1 cellular context compared by ENCODE assay signal in the genomic region with DNA sequence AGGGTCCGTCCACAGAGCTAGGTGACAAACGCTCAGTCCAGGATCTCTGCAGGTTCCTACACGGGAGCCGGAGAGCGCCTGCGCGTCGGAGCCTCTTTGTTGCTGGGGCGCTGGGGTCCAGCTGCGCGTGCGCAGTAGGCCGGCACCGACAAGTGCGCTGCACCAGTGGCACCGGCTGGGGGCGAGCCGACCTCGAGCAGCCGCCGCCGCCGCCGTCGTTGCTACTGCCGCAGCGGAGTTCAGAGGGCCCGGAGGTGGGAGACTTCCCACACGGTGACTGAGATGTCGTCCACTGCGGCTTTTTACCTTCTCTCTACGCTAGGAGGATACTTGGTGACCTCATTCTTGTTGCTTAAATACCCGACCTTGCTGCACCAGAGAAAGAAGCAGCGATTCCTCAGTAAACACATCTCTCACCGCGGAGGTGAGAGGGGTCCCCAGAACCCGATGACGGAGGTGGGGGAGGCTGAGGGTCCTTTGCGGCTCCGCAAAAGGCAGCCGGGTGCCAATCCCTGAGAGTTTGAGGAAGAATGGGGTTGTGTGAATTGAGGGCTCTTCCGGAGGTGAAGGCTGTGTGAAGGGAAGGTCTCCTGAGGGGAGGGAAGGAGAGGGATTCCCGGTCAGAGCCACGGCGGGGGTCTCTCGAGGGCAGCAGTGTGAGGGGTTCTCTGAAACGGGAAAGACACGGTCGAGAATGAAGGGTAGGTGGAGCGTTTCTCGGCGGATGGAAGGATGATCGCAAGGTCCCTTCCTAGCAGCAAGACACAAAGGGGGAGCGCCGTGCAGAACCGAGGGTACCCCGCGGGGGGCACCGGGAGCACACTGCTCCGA.
TF ChIP-seq lines count a peak whose summit lies in the region.

A gene (plus strand): TSS at position 184 of the 831 bp plus-strand sequence. CDS start 99 bp downstream, at position 283.

TF ChIP-seq in HepG2, 621 proteins besides CTCF, POLR2A, EP300 and RAD21 (continued from another document and continues in another):
- TF ChIP-seq HOXA5 (CRISPR knock-in tag; IDR thresholded peaks at IDR 0.05) (peak; percentile 54; the same call in 1 of the 2 replicates), ARID2 (CRISPR knock-in tag; IDR thresholded peaks at IDR 0.05; ENCODE audit: borderline replicate concordance) (0 out of 2 replicates have a peak, but pooled peaks have one; percentile 52), ZBTB7B (CRISPR knock-in tag; IDR thresholded peaks at IDR 0.05) (peak; percentile 81; the same call in 1 of the 2 replicates), SP2 (CRISPR knock-in tag; IDR thresholded peaks at IDR 0.05) (peak; percentile 14; the same call in 1 of the 2 replicates), FOSL2 (CRISPR knock-in tag; IDR thresholded peaks at IDR 0.05) (peak; percentile 19; the same call in 1 of the 2 replicates), ZBTB38 (CRISPR knock-in tag; IDR thresholded peaks at IDR 0.05) (peak; percentile 69), MEIS2 (CRISPR knock-in tag; IDR thresholded peaks at IDR 0.05) (0 out of 2 replicates have a peak, but pooled peaks have one; percentile 45), ZNF746 (CRISPR knock-in tag; IDR thresholded peaks at IDR 0.05) (peak; percentile 74; the same call in 1 of the 2 replicates), ZNF605 (CRISPR knock-in tag; IDR thresholded peaks at IDR 0.05) (no peak), NCOA5 (CRISPR knock-in tag; IDR thresholded peaks at IDR 0.05) (no peak), ZNF546 (CRISPR knock-in tag; conservative IDR thresholded peaks at IDR 0.05) (peak; percentile 47; the same call in 1 of the 2 replicates), XRCC5 (optimal IDR thresholded peaks at IDR 0.05; ENCODE audit: low read length) (peak; percentile 89), ZNF781 (CRISPR knock-in tag; IDR thresholded peaks at IDR 0.05; ENCODE audit: borderline replicate concordance, not compliant biosample characterization) (peak; percentile 87), KDM5A (IDR thresholded peaks at IDR 0.05; ENCODE audit: borderline replicate concordance, low read length) (peak; percentile 82; the same call in 1 of the 2 replicates), SSRP1 (CRISPR knock-in tag; IDR thresholded peaks at IDR 0.05) (no peak), KDM2A (CRISPR knock-in tag; IDR thresholded peaks at IDR 0.05; ENCODE audit: borderline replicate concordance, low read depth) (peak; percentile 94), HMG20B (CRISPR knock-in tag; conservative IDR thresholded peaks at IDR 0.05) (no peak), RELA (CRISPR knock-in tag; IDR thresholded peaks at IDR 0.05) (no peak), FOXP1 (IDR thresholded peaks at IDR 0.05) (no peak), FOXP1 (CRISPR knock-in tag; IDR thresholded peaks at IDR 0.05) (no peak), RBAK (CRISPR knock-in tag; IDR thresholded peaks at IDR 0.05) (no peak), ZNF460 (CRISPR knock-in tag; IDR thresholded peaks at IDR 0.05; ENCODE audit: borderline replicate concordance) (peak; percentile 28; the same call in 1 of the 2 replicates), MTF2 (CRISPR knock-in tag; IDR thresholded peaks at IDR 0.05; ENCODE audit: borderline replicate concordance) (peak; percentile 72; the same call in 1 of the 2 replicates), ZNF616 (CRISPR knock-in tag; IDR thresholded peaks at IDR 0.05; ENCODE audit: low read depth) (0 out of 2 replicates have a peak, but pooled peaks have one; percentile 42), SRSF9 (IDR thresholded peaks at IDR 0.05; ENCODE audit: borderline replicate concordance, insufficient read depth, low read depth, low read length, poor library complexity, severe bottlenecking) (no peak), HDAC2 (CRISPR knock-in tag; IDR thresholded peaks at IDR 0.05) (peak; percentile 80), MYC (CRISPR knock-in tag; IDR thresholded peaks at IDR 0.05; ENCODE audit: borderline replicate concordance) (peak; percentile 70; the same call in 1 of the 2 replicates), ZNF12 (CRISPR knock-in tag; IDR thresholded peaks at IDR 0.05) (peak; percentile 25; the same call in 1 of the 2 replicates), NR2C2 (CRISPR knock-in tag; IDR thresholded peaks at IDR 0.05; ENCODE audit: borderline replicate concordance) (peak; percentile 53; the same call in 1 of the 2 replicates), CEBPG (CRISPR knock-in tag; IDR thresholded peaks at IDR 0.05) (0 out of 2 replicates have a peak, but pooled peaks have one; percentile 8), ZNF629 (CRISPR knock-in tag; conservative IDR thresholded peaks at IDR 0.05) (no peak), KLF11 (CRISPR knock-in tag; IDR thresholded peaks at IDR 0.05) (no peak), ZNF121 (CRISPR knock-in tag; IDR thresholded peaks at IDR 0.05) (0 out of 2 replicates have a peak, but pooled peaks have one; percentile 62), ZNF446 (CRISPR knock-in tag; IDR thresholded peaks at IDR 0.05) (no peak), SRSF1 (optimal IDR thresholded peaks at IDR 0.05; ENCODE audit: low read depth, low read length) (peak; percentile 62), KDM4B (CRISPR knock-in tag; IDR thresholded peaks at IDR 0.05) (no peak)
- TF ChIP-seq, protein P1, sequence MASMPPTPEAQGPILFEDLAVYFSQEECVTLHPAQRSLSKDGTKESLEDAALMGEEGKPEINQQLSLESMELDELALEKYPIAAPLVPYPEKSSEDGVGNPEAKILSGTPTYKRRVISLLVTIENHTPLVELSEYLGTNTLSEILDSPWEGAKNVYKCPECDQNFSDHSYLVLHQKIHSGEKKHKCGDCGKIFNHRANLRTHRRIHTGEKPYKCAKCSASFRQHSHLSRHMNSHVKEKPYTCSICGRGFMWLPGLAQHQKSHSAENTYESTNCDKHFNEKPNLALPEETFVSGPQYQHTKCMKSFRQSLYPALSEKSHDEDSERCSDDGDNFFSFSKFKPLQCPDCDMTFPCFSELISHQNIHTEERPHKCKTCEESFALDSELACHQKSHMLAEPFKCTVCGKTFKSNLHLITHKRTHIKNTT (CRISPR knock-in tag; IDR thresholded peaks at IDR 0.05), result no peak
- TF ChIP-seq, protein P2, sequence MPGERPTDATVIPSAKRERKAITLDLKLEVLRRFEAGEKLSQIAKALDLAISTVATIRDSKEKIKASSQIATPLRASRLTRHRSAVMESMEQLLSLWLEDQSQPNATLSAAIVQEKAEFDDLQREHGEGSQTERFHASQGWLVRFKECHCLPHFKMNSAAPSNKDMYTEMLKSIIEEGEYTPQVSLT (CRISPR knock-in tag; IDR thresholded peaks at IDR 0.05; ENCODE audit: borderline replicate concordance, low read depth), result no peak
- TF ChIP-seq, protein P3, sequence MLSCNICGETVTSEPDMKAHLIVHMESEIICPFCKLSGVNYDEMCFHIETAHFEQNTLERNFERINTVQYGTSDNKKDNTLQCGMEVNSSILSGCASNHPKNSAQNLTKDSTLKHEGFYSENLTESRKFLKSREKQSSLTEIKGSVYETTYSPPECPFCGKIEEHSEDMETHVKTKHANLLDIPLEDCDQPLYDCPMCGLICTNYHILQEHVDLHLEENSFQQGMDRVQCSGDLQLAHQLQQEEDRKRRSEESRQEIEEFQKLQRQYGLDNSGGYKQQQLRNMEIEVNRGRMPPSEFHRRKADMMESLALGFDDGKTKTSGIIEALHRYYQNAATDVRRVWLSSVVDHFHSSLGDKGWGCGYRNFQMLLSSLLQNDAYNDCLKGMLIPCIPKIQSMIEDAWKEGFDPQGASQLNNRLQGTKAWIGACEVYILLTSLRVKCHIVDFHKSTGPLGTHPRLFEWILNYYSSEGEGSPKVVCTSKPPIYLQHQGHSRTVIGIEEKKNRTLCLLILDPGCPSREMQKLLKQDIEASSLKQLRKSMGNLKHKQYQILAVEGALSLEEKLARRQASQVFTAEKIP (CRISPR knock-in tag; IDR thresholded peaks at IDR 0.05; ENCODE audit: borderline replicate concordance), result no peak
- TF ChIP-seq, protein P4, sequence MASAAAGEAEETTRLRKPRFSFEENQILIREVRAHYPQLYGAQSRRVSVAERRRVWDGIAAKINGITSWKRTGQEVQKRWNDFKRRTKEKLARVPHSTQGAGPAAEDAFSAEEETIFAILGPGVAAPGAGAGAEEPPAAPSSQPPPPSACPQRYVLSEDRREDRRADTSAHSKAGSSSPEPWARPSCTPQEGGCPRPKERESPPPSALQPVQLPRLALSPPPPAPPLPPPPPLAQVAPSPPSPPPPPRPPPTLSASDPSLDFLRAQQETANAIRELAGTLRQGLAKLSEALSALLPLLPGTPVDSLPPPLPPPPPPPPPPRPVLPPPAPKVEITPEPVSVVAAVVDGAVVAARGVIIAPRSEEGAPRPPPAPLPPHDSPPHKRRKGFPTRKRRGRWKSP (CRISPR knock-in tag; IDR thresholded peaks at IDR 0.05), result peak; percentile 66; the same call in 1 of the 2 replicates
- TF ChIP-seq, protein P5, sequence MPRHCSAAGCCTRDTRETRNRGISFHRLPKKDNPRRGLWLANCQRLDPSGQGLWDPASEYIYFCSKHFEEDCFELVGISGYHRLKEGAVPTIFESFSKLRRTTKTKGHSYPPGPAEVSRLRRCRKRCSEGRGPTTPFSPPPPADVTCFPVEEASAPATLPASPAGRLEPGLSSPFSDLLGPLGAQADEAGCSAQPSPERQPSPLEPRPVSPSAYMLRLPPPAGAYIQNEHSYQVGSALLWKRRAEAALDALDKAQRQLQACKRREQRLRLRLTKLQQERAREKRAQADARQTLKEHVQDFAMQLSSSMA (CRISPR knock-in tag; IDR thresholded peaks at IDR 0.05), result 0 out of 2 replicates have a peak, but pooled peaks have one; percentile 18
- TF ChIP-seq, protein P6, sequence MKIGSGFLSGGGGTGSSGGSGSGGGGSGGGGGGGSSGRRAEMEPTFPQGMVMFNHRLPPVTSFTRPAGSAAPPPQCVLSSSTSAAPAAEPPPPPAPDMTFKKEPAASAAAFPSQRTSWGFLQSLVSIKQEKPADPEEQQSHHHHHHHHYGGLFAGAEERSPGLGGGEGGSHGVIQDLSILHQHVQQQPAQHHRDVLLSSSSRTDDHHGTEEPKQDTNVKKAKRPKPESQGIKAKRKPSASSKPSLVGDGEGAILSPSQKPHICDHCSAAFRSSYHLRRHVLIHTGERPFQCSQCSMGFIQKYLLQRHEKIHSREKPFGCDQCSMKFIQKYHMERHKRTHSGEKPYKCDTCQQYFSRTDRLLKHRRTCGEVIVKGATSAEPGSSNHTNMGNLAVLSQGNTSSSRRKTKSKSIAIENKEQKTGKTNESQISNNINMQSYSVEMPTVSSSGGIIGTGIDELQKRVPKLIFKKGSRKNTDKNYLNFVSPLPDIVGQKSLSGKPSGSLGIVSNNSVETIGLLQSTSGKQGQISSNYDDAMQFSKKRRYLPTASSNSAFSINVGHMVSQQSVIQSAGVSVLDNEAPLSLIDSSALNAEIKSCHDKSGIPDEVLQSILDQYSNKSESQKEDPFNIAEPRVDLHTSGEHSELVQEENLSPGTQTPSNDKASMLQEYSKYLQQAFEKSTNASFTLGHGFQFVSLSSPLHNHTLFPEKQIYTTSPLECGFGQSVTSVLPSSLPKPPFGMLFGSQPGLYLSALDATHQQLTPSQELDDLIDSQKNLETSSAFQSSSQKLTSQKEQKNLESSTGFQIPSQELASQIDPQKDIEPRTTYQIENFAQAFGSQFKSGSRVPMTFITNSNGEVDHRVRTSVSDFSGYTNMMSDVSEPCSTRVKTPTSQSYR (CRISPR knock-in tag; IDR thresholded peaks at IDR 0.05; ENCODE audit: borderline replicate concordance), result no peak
- TF ChIP-seq, protein P7, sequence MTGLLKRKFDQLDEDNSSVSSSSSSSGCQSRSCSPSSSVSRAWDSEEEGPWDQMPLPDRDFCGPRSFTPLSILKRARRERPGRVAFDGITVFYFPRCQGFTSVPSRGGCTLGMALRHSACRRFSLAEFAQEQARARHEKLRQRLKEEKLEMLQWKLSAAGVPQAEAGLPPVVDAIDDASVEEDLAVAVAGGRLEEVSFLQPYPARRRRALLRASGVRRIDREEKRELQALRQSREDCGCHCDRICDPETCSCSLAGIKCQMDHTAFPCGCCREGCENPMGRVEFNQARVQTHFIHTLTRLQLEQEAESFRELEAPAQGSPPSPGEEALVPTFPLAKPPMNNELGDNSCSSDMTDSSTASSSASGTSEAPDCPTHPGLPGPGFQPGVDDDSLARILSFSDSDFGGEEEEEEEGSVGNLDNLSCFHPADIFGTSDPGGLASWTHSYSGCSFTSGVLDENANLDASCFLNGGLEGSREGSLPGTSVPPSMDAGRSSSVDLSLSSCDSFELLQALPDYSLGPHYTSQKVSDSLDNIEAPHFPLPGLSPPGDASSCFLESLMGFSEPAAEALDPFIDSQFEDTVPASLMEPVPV (CRISPR knock-in tag; IDR thresholded peaks at IDR 0.05), result peak; percentile 23; the same call in 1 of the 2 replicates
- TF ChIP-seq, protein P8, sequence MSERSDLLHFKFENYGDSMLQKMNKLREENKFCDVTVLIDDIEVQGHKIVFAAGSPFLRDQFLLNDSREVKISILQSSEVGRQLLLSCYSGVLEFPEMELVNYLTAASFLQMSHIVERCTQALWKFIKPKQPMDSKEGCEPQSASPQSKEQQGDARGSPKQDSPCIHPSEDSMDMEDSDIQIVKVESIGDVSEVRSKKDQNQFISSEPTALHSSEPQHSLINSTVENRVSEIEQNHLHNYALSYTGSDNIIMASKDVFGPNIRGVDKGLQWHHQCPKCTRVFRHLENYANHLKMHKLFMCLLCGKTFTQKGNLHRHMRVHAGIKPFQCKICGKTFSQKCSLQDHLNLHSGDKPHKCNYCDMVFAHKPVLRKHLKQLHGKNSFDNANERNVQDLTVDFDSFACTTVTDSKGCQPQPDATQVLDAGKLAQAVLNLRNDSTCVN (CRISPR knock-in tag; IDR thresholded peaks at IDR 0.05; ENCODE audit: borderline replicate concordance), result 0 out of 2 replicates have a peak, but pooled peaks have one; percentile 72
- TF ChIP-seq, protein P9, sequence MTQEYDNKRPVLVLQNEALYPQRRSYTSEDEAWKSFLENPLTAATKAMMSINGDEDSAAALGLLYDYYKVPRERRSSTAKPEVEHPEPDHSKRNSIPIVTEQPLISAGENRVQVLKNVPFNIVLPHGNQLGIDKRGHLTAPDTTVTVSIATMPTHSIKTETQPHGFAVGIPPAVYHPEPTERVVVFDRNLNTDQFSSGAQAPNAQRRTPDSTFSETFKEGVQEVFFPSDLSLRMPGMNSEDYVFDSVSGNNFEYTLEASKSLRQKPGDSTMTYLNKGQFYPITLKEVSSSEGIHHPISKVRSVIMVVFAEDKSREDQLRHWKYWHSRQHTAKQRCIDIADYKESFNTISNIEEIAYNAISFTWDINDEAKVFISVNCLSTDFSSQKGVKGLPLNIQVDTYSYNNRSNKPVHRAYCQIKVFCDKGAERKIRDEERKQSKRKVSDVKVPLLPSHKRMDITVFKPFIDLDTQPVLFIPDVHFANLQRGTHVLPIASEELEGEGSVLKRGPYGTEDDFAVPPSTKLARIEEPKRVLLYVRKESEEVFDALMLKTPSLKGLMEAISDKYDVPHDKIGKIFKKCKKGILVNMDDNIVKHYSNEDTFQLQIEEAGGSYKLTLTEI (CRISPR knock-in tag; conservative IDR thresholded peaks at IDR 0.05), result no peak
- TF ChIP-seq, protein P10, sequence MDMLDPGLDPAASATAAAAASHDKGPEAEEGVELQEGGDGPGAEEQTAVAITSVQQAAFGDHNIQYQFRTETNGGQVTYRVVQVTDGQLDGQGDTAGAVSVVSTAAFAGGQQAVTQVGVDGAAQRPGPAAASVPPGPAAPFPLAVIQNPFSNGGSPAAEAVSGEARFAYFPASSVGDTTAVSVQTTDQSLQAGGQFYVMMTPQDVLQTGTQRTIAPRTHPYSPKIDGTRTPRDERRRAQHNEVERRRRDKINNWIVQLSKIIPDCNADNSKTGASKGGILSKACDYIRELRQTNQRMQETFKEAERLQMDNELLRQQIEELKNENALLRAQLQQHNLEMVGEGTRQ (IDR thresholded peaks at IDR 0.05; ENCODE audit: low read depth, low read length), result no peak
- TF ChIP-seq, protein P10 (CRISPR knock-in tag; IDR thresholded peaks at IDR 0.05; ENCODE audit: borderline replicate concordance), result no peak
